ENCODE assay signal across 8 cellular contexts in the genomic region with DNA sequence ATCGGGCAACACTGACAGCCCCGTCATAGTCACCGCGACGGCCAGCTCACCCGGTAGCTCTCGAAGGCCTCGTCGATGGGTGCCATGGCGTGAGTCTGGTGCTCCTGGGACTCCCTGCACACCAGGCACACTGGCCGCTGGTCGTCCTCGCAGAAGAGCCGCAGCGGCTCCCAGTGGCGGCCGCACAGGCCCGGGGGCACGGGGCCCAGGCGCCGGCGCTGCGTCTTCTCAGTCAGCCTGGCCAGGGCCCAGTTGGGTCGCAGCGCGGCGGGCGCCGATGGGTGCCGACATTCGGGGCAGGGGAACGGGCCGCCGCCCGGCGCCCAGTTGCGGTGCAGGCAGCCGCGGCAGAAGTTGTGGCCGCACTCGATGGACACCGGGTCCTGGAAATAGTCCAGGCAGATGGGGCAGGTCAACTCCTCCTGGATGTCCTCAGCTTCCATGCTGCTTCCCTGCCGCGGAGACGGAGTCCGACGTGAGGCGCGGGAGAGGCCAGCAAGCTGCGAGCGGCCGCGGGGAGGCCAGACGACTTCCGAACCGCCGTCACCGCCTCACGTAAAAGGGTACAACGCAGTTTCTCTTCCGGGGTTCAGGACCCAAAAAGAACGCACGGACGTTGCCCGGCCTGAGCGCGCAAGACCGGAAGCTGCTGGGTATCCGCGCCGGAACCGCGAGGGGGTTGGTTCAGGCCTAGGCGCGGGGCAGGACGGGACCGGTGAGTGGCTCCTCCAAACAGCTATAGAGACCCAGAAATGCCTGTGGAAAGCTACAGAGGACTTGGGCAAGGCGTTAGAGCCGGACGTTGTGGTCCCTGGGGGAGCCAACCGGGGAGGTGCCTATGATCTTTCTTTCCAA. TPM values are rescaled to one million over a fixed set of nuclear protein-coding genes. Genes with fewer than 3 reads are reported as not detected.
DNase-seq lines count a peak whose midpoint lies in the region; ATAC-seq and TF ChIP-seq lines count a peak whose summit lies in the region.

Gene TRIM4 (minus strand): TSS at position 572 of the 855 bp plus-strand sequence. CDS start 129 bp downstream, at position 443.

- peaks cover 2 to 3% (median 3%) of the 10 kb centered on the region in 3 donors for H3K27me3 Mint-ChIP-seq in CD14-positive monocyte (ENCODE audit: low read depth in 3 of 3)
- H3K27me3 Mint-ChIP-seq in activated CD4-positive, alpha-beta memory T cell treated with anti-CD3 and anti-CD28 coated beads for 36 hours: no peaks in the 10 kb centered on the region

- H3K27me3 ChIP-seq in dorsolateral prefrontal cortex: no peaks in the 10 kb centered on the region

- H3K27ac ChIP-seq in dorsolateral prefrontal cortex: peak within 1 kb of the TSS; percentile 26 to 93 (median 83)

- peak; percentile 87 for DNase-seq in CD14-positive monocyte (ENCODE audit: low spot score)
- peak; percentile 58 for DNase-seq in NCI-H748 treated with DMSO at 0.1 percent for 48 hours (lab: John Stamatoyannopoulos, UW)
- peak; percentile 96 for DNase-seq in activated CD4-positive, alpha-beta memory T cell treated with anti-CD3 and anti-CD28 coated beads for 36 hours
- DNase-seq in dorsolateral prefrontal cortex: peak; percentile 82 to 95 (median 88)
- peak; percentile 85 to 91 for DNase-seq in lung microvascular endothelial cell (ENCODE audit: low read depth in 2 of 2)
- peak; percentile 84 for DNase-seq in stimulated activated CD8-positive, alpha-beta memory T cell treated with anti-CD3 and anti-CD28 coated beads, Interleukin-12 subunit alpha, Interleukin-12 subunit beta, amount 100 ng/mL, for 24 hours (ENCODE audit: extremely low read depth)

- H3K4me3 Mint-ChIP-seq in CD14-positive monocyte: peak within 1 kb of the TSS; percentile 87 to 94
- H3K4me3 Mint-ChIP-seq in activated CD4-positive, alpha-beta memory T cell treated with anti-CD3 and anti-CD28 coated beads for 36 hours: peak within 1 kb of the TSS; percentile 98

- POLR2A ChIA-PET in activated CD4-positive, alpha-beta memory T cell treated with anti-CD3 and anti-CD28 coated beads for 36 hours (lab: Charles Lee): interaction anchor here (0.7 to 3.2 kb wide), 13 partner anchors 10 to 415 kb away, joined by 3 to 14 read pairs (median 5); partner anchors contain the start of genes GJC3, ZKSCAN1, ZKSCAN5 and ZSCAN21

- H3K4me3 ChIP-seq in dorsolateral prefrontal cortex: peak within 1 kb of the TSS; percentile 64 to 100 (median 93)

- no peak for TF ChIP-seq CTCF in CD14-positive monocyte (IDR thresholded peaks at IDR 0.05)
- TF ChIP-seq CTCF in dorsolateral prefrontal cortex (IDR thresholded peaks at IDR 0.05 in 54 of 56, conservative IDR thresholded peaks at IDR 0.05 in 2 of 56; ENCODE audit: low read depth in 1 of 56, partially characterized antibody in 56 of 56): peak in 35 of 56 donors; percentile 3 to 56 (median 29)

- peaks cover 0 to 3% (median 0%) of the 10 kb centered on the region in 7 donors for H3K9me3 Mint-ChIP-seq in CD14-positive monocyte
- H3K9me3 Mint-ChIP-seq in activated CD4-positive, alpha-beta memory T cell treated with anti-CD3 and anti-CD28 coated beads for 36 hours: no peaks in the 10 kb centered on the region

- peak within 1 kb of the TSS; percentile 93 to 97 (median 96) for H3K27ac Mint-ChIP-seq in CD14-positive monocyte
- H3K27ac Mint-ChIP-seq in activated CD4-positive, alpha-beta memory T cell treated with anti-CD3 and anti-CD28 coated beads for 36 hours: peak within 1 kb of the TSS; percentile 98

- CTCF ChIA-PET in activated CD4-positive, alpha-beta memory T cell treated with anti-CD3 and anti-CD28 coated beads for 36 hours (lab: Charles Lee): interaction anchor here (0.7 to 11.6 kb wide), 13 partner anchors 10 to 877 kb away, joined by 3 to 148 read pairs (median 4); partner anchors contain the start of genes GJC3 and ZSCAN21

- ATAC-seq in GM19351 (IDR thresholded peaks at IDR 0.05; ENCODE audit: unreplicated experiment) (peak; percentile 98), HG03521 (IDR thresholded peaks at IDR 0.05; ENCODE audit: unreplicated experiment) (peak; percentile 96)

- intact Hi-C loops in CD14-positive monocyte (cut with micrococcal nuclease): loop anchor here (10.0 kb wide), 1 partner anchor 136 kb away; no protein-coding TSS in a partner anchor
- intact Hi-C loops in activated CD4-positive, alpha-beta memory T cell treated with anti-CD3 and anti-CD28 coated beads for 36 hours (cut with micrococcal nuclease): loop anchor here (1.0 to 10.0 kb wide), 7 partner anchors 162 to 511 kb away; partner anchors contain the start of genes BUD31, MBLAC1, MEPCE and PDAP1
- intact Hi-C loops in dorsolateral prefrontal cortex (cut with DNase I): loop anchor here (5.0 to 10.0 kb wide), 6 partner anchors 53 to 304 kb away; partner anchors contain the start of genes MBLAC1 (in 1 of the 2) and ZSCAN25 (in 1 of the 2)

- H3K36me3 Mint-ChIP-seq in CD14-positive monocyte: peaks cover 36 to 41% of the 10 kb centered on the region in 2 donors
- H3K36me3 Mint-ChIP-seq in activated CD4-positive, alpha-beta memory T cell treated with anti-CD3 and anti-CD28 coated beads for 36 hours: peaks cover 24% of the 10 kb centered on the region

- peaks cover 33% of the 10 kb centered on the region for H3K4me1 Mint-ChIP-seq in CD14-positive monocyte
- H3K4me1 Mint-ChIP-seq in activated CD4-positive, alpha-beta memory T cell treated with anti-CD3 and anti-CD28 coated beads for 36 hours (ENCODE audit: low read depth): peaks cover 43% of the 10 kb centered on the region

RNA-seq across cellular contexts. Expression of gene TRIM4, which starts in this region (rescaled TPM):
- 10 to 100 TPM; 12.5 to 17.9 TPM for polyA plus RNA-seq in CD14-positive monocyte
- 10 to 100 TPM; 24.9 to 26.1 TPM for total RNA-seq in activated CD4-positive, alpha-beta memory T cell treated with anti-CD3 and anti-CD28 coated beads for 36 hours
- total RNA-seq in dorsolateral prefrontal cortex: 10 to 100 TPM; 12.0 to 29.0 (median 18.5) TPM
- 14.4 and 17.5 TPM in 2 replicates for total RNA-seq in lung microvascular endothelial cell

Comparison
In these comparisons a context has a peak if more than half of its experiments do, and no peak if none do; other contexts are left out.
1. Peak in every context shown above with its lines: DNase-seq, ATAC-seq, H3K4me3 ChIP-seq and H3K27ac ChIP-seq.